ENCODE assay signal across 1 cellular context in the genomic region with DNA sequence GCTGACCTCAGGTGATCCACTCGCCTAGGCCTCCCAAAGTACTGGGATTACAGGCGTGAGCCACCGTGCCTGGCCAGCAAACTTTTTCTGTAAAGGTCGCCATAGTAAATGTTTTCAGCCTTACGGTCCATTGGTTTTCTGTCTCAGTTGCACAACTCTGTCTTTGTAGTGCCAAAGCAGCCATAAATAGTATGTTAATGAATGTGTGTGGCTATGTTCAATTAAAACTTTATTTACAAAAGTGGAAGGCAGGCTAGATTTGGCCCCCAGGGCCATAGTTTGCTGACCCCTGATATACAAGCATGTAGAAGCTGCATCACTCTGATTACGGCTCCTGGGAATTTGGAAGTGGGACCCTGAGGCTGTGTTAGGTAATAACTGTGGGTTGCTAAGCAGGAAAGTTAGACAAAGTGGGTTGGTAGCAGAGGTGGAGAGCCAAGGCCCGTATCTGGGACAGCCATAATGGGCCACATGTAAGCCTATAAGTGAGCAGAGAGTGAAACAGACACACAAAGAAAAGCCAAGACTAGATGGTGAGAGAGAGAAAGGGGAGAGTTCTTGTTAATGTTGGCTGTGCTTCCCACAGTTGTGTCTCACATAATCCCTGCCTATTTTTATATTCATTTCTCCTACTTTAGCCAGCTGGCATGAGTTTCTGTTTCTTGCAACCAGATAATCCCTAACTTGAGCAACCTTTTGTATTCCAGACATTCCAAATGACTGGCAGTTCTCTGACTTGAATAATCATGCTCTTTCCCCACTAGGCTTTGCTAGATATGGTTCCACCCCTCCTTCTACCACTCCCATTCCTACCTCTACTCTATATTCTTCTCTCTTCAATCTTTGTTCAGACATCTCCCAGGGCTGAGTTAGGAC.
TF ChIP-seq lines count a peak whose summit lies in the region.

No MANE protein-coding gene starts in this region.

TF ChIP-seq in GM12878, 131 proteins besides CTCF, POLR2A, EP300 and RAD21:
- TF ChIP-seq, protein P1, sequence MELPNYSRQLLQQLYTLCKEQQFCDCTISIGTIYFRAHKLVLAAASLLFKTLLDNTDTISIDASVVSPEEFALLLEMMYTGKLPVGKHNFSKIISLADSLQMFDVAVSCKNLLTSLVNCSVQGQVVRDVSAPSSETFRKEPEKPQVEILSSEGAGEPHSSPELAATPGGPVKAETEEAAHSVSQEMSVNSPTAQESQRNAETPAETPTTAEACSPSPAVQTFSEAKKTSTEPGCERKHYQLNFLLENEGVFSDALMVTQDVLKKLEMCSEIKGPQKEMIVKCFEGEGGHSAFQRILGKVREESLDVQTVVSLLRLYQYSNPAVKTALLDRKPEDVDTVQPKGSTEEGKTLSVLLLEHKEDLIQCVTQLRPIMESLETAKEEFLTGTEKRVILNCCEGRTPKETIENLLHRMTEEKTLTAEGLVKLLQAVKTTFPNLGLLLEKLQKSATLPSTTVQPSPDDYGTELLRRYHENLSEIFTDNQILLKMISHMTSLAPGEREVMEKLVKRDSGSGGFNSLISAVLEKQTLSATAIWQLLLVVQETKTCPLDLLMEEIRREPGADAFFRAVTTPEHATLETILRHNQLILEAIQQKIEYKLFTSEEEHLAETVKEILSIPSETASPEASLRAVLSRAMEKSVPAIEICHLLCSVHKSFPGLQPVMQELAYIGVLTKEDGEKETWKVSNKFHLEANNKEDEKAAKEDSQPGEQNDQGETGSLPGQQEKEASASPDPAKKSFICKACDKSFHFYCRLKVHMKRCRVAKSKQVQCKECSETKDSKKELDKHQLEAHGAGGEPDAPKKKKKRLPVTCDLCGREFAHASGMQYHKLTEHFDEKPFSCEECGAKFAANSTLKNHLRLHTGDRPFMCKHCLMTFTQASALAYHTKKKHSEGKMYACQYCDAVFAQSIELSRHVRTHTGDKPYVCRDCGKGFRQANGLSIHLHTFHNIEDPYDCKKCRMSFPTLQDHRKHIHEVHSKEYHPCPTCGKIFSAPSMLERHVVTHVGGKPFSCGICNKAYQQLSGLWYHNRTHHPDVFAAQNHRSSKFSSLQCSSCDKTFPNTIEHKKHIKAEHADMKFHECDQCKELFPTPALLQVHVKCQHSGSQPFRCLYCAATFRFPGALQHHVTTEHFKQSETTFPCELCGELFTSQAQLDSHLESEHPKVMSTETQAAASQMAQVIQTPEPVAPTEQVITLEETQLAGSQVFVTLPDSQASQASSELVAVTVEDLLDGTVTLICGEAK (IDR thresholded peaks at IDR 0.05; ENCODE audit: borderline replicate concordance): peak; percentile 39
- TF ChIP-seq, protein P2, sequence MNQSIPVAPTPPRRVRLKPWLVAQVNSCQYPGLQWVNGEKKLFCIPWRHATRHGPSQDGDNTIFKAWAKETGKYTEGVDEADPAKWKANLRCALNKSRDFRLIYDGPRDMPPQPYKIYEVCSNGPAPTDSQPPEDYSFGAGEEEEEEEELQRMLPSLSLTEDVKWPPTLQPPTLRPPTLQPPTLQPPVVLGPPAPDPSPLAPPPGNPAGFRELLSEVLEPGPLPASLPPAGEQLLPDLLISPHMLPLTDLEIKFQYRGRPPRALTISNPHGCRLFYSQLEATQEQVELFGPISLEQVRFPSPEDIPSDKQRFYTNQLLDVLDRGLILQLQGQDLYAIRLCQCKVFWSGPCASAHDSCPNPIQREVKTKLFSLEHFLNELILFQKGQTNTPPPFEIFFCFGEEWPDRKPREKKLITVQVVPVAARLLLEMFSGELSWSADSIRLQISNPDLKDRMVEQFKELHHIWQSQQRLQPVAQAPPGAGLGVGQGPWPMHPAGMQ (IDR thresholded peaks at IDR 0.05; ENCODE audit: borderline replicate concordance): no peak
